8 cellular contexts compared by ENCODE assay signal in genomic region chr6:551405-551804, GRCh38.
DNase-seq lines count a peak whose midpoint lies in the region; ATAC-seq and TF ChIP-seq lines count a peak whose summit lies in the region.

No MANE protein-coding gene starts in this region.

- DNase-seq in GM03348 (ENCODE audit: low spot score) (peak; percentile 15), NCI-H69 (lab: John Stamatoyannopoulos, UW) (peak; percentile 14), chondrocyte (ENCODE audit: low spot score) (no peak), trophoblast cell (peak in 1 of 2 donors; percentile 4), T-helper 17 cell (no peak), DMS53 (lab: John Stamatoyannopoulos, UW) (no peak), SHP77 treated with DMSO at 0.1 percent for 48 hours (lab: John Stamatoyannopoulos, UW) (no peak)

- H2BK5ac ChIP-seq in trophoblast cell (ENCODE audit: low read depth, low read length, poor library complexity) = no peak overlapping the region

- no peak overlapping the region for H3K4me3 Mint-ChIP-seq in chondrocyte (ENCODE audit: unreplicated experiment)
- no peak overlapping the region for H3K4me3 Mint-ChIP-seq in T-helper 17 cell

- H2AK5ac ChIP-seq in trophoblast cell (ENCODE audit: low read length) = no peak overlapping the region

- peaks cover 0 to 7% of the 10 kb centered on the region in 2 experiments for H3K36me3 ChIP-seq in trophoblast cell (ENCODE audit: control insufficient read depth in 1 of 2, insufficient read depth in 2 of 2, low read length in 2 of 2)

- H3K27ac Mint-ChIP-seq in chondrocyte (ENCODE audit: unreplicated experiment) (no peak overlapping the region), T-helper 17 cell (no peak overlapping the region)

- peaks cover 3% of the 10 kb centered on the region for H3K4me1 Mint-ChIP-seq in chondrocyte (ENCODE audit: low read depth)
- peaks cover 9% of the 10 kb centered on the region for H3K4me1 Mint-ChIP-seq in T-helper 17 cell

- H2BK120ac ChIP-seq in trophoblast cell (ENCODE audit: insufficient read depth, low read length, poor library complexity) = no peak overlapping the region

- no peak overlapping the region for H2BK12ac ChIP-seq in trophoblast cell (ENCODE audit: low read length)

- H3K4me1 ChIP-seq in trophoblast cell (ENCODE audit: control insufficient read depth in 1 of 2, insufficient read depth in 2 of 2, low read length in 2 of 2) = peaks cover 10 to 12% of the 10 kb centered on the region in 2 experiments

- no peaks in the 10 kb centered on the region for H3K27me3 ChIP-seq in trophoblast cell (ENCODE audit: insufficient read depth, low read length)

- H3K4ac ChIP-seq in trophoblast cell (ENCODE audit: low read depth, low read length) = no peak overlapping the region

- H3K27me3 Mint-ChIP-seq in chondrocyte (ENCODE audit: low read depth) (no peaks in the 10 kb centered on the region), T-helper 17 cell (no peaks in the 10 kb centered on the region)

- H3K27ac ChIP-seq in trophoblast cell (ENCODE audit: low read depth, low read length) = no peak overlapping the region

- H3K4me2 ChIP-seq in trophoblast cell (ENCODE audit: low read length) = no peak overlapping the region

- no peak overlapping the region for H3K18ac ChIP-seq in trophoblast cell (ENCODE audit: low read length)

- H3K79me1 ChIP-seq in trophoblast cell (ENCODE audit: low read length) = no peaks in the 10 kb centered on the region

- peaks cover 21% of the 10 kb centered on the region for H3K36me3 Mint-ChIP-seq in chondrocyte (ENCODE audit: low read depth)
- H3K36me3 Mint-ChIP-seq in T-helper 17 cell (ENCODE audit: low read depth) = peaks cover 4% of the 10 kb centered on the region

- no peak overlapping the region for H4K12ac ChIP-seq in trophoblast cell (ENCODE audit: low read depth, low read length)

- no peak overlapping the region for H4K8ac ChIP-seq in trophoblast cell (ENCODE audit: low read depth, low read length)

- peak overlapping the region; percentile 37 for H4K91ac ChIP-seq in trophoblast cell (ENCODE audit: low read depth, low read length)

- ATAC-seq in T-helper 17 cell (no peak), GM21529 (IDR thresholded peaks at IDR 0.05; ENCODE audit: unreplicated experiment) (no peak)

- H3K79me2 ChIP-seq in trophoblast cell (ENCODE audit: control insufficient read depth, insufficient read depth, low read length, poor library complexity) = no peaks in the 10 kb centered on the region

- no peak overlapping the region for H3K23ac ChIP-seq in trophoblast cell (ENCODE audit: low read length)

- peak overlapping the region; percentile 40 for H2AFZ ChIP-seq in trophoblast cell (ENCODE audit: insufficient read depth, low read length, poor library complexity)

- H3K4me3 ChIP-seq in trophoblast cell (ENCODE audit: low read depth, low read length) = no peak overlapping the region

- no CpG with 5 or more reads among the region's 4 CpGs for WGBS in trophoblast cell (ENCODE audit: extremely low coverage, insufficient coverage, insufficient read length)

- H3K9ac ChIP-seq in trophoblast cell (ENCODE audit: low read length) = no peak overlapping the region

- H3K9me3 ChIP-seq in trophoblast cell (ENCODE audit: insufficient read depth, low read depth, low read length) (no peaks in the 10 kb centered on the region), T-helper 17 cell (ENCODE audit: control insufficient read depth, low read length, poor library complexity, severe bottlenecking) (no peaks in the 10 kb centered on the region)

- H3K14ac ChIP-seq in trophoblast cell (ENCODE audit: low read length) = no peak overlapping the region

- no peaks in the 10 kb centered on the region for H3K9me3 Mint-ChIP-seq in chondrocyte (ENCODE audit: low read depth)

- TF ChIP-seq CTCF in chondrocyte (IDR thresholded peaks at IDR 0.05) = peak; percentile 46

Comparison
In these comparisons a context has a peak if more than half of its experiments do, and no peak if none do; other contexts are left out.
1. DNase-seq: peak in GM03348 (single experiment) and NCI-H69 (single experiment); none in chondrocyte (single experiment), T-helper 17 cell (0 of 3), DMS53 (single experiment) and SHP77 treated with DMSO at 0.1 percent for 48 hours (single experiment).